In the genomic region with DNA sequence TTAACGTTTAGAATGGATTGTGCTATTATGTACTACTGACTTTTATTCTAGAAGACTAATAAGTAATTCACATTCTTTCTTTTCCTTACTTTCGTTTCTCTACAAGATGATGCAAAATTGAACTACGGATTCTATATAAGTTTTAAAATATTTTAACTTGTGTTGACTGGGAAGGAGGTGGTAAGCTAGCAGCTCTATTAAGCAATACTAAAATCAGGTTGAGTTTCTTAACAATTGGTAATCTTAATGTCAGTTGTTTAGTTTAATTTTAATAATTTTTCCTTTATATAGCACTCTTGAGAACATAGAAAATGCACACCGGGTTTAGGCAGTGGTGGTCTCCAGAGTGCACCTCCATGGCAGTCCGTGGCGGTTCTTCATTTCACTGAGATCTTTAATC, we compare ENCODE assay signal across 9 cellular contexts. TPM values are rescaled to one million over a fixed set of nuclear protein-coding genes. Genes with fewer than 3 reads are reported as not detected.
DNase-seq lines count a peak whose midpoint lies in the region; ATAC-seq and TF ChIP-seq lines count a peak whose summit lies in the region.
"Had no signal": no experiment of that assay in that cellular context is flagged by ENCODE, and none has a peak within 500 bp of the region (broad histone marks: within the 10 kb centered on the region; RNA-seq: fewer than 3 reads in every experiment).

No MANE protein-coding gene starts in this region.

- peaks cover 54% of the 10 kb centered on the region for H4K20me1 ChIP-seq in Loucy (ENCODE audit: insufficient read depth, low read length, poor library complexity, severe bottlenecking)

- peak overlapping the region; percentile 87 for H3K4me3 Mint-ChIP-seq in central memory CD8-positive, alpha-beta T cell
- H3K4me3 Mint-ChIP-seq in natural killer cell: peak overlapping the region; percentile 95

- no peak for ATAC-seq in central memory CD8-positive, alpha-beta T cell (replicated peaks; ENCODE audit: extremely low read depth, poor library complexity, severe bottlenecking)
- ATAC-seq in natural killer cell: no peak
- ATAC-seq in sciatic nerve: no peak

- H3K36me3 ChIP-seq in BJ (ENCODE audit: control insufficient read depth, insufficient read depth, low read length) (peaks cover 2% of the 10 kb centered on the region; the same call in 1 of the 2 replicates), Loucy (ENCODE audit: insufficient read depth, low read length) (no peaks in the 10 kb centered on the region)

- H3K9me3 Mint-ChIP-seq in central memory CD8-positive, alpha-beta T cell: no peaks in the 10 kb centered on the region
- H3K9me3 Mint-ChIP-seq in natural killer cell: no peaks in the 10 kb centered on the region

- peak overlapping the region; percentile 87 for H3K9ac ChIP-seq in Loucy (ENCODE audit: low read depth, low read length, poor library complexity, severe bottlenecking)

- no peaks in the 10 kb centered on the region for H3K9me2 ChIP-seq in Loucy (replicated peaks; ENCODE audit: low read depth, low read length)

- peaks cover 61% of the 10 kb centered on the region for H3K79me2 ChIP-seq in Loucy (ENCODE audit: insufficient read depth, low read length)

- H3K27me3 ChIP-seq in BJ (ENCODE audit: control insufficient read depth, insufficient read depth, low read length) (no peaks in the 10 kb centered on the region), Loucy (ENCODE audit: insufficient read depth, low read length, poor library complexity, severe bottlenecking) (no peaks in the 10 kb centered on the region)

- DNase-seq in BJ (ENCODE audit: low read depth): no peak
- no peak for DNase-seq in central memory CD8-positive, alpha-beta T cell (ENCODE audit: low spot score in 2 of 2)
- DNase-seq in natural killer cell: no peak
- no peak for DNase-seq in amygdala (lab: John Stamatoyannopoulos, UW)
- DNase-seq in sciatic nerve (ENCODE audit: low spot score): no peak
- no peak for DNase-seq in NCI-H526 treated with DMSO at 0.1 percent for 48 hours (lab: John Stamatoyannopoulos, UW)
- no peak for DNase-seq in mesenteric fat pad (ENCODE audit: low spot score)
- DNase-seq: T1000 had no signal

- intact Hi-C loops in natural killer cell (cut with micrococcal nuclease) (no loop called here), sciatic nerve (cut with DNase I) (no loop called here)

- H3K4me3 ChIP-seq in BJ (ENCODE audit: low read depth, low read length): peak overlapping the region; percentile 97
- peak overlapping the region; percentile 91 for H3K4me3 ChIP-seq in Loucy (ENCODE audit: low read length, poor library complexity, severe bottlenecking)

- TF ChIP-seq CTCF in BJ (IDR thresholded peaks at IDR 0.05; ENCODE audit: insufficient read depth, low read depth, low read length) (no peak), Loucy (conservative IDR thresholded peaks at IDR 0.05; ENCODE audit: low read length) (no peak), natural killer cell (IDR thresholded peaks at IDR 0.05) (no peak)

- H3K9me3 ChIP-seq in Loucy (ENCODE audit: insufficient read depth, low read depth, low read length): no peaks in the 10 kb centered on the region

- H3F3A ChIP-seq in Loucy (ENCODE audit: low read depth): no peaks in the 10 kb centered on the region

- peak overlapping the region; percentile 90 for H3K27ac Mint-ChIP-seq in central memory CD8-positive, alpha-beta T cell (ENCODE audit: low read depth)
- H3K27ac Mint-ChIP-seq in natural killer cell: peak overlapping the region; percentile 86 to 93

- peak overlapping the region; percentile 85 for H3K4me2 ChIP-seq in Loucy (ENCODE audit: low read depth, low read length, poor library complexity, severe bottlenecking)

- no peaks in the 10 kb centered on the region for H3K27me3 Mint-ChIP-seq in central memory CD8-positive, alpha-beta T cell
- H3K27me3 Mint-ChIP-seq in natural killer cell (ENCODE audit: low read depth in 2 of 2): no peaks in the 10 kb centered on the region

- H3K4me1 ChIP-seq in Loucy (ENCODE audit: insufficient read depth, low read length, poor library complexity, severe bottlenecking): peaks cover 85% of the 10 kb centered on the region

- POLR2A ChIA-PET in BJ (lab: Charles Lee): interaction anchor here (0.6 to 1.1 kb wide), 2 partner anchors 130 to 158 kb away, joined by 4 to 6 read pairs; no protein-coding TSS in a partner anchor

- peaks cover 52% of the 10 kb centered on the region for H3K4me1 Mint-ChIP-seq in central memory CD8-positive, alpha-beta T cell
- H3K4me1 Mint-ChIP-seq in natural killer cell: peaks cover 40 to 41% of the 10 kb centered on the region in 2 donors

- H2AFZ ChIP-seq in Loucy (ENCODE audit: low read length): no peak overlapping the region

- CTCF ChIA-PET in BJ (lab: Yijun Ruan, JAX): interaction anchor here (0.6 to 1.3 kb wide), 2 partner anchors 9 to 694 kb away, joined by 3 to 4 read pairs; no protein-coding TSS in a partner anchor

- H3K36me3 Mint-ChIP-seq in central memory CD8-positive, alpha-beta T cell (ENCODE audit: insufficient read depth): peaks cover 13% of the 10 kb centered on the region
- no peaks in the 10 kb centered on the region for H3K36me3 Mint-ChIP-seq in natural killer cell

RNA-seq across cellular contexts. Expression of gene SOCS5, which starts 1.3 kb away (rescaled TPM):
- polyA plus RNA-seq in BJ (2011; rRNA removed): 74.1 and 128 TPM in 2 replicates
- 145 and 165 TPM in 2 replicates for polyA minus RNA-seq in BJ (2011; rRNA and poly(A)+ RNA removed)
- 10 to 100 TPM in 2 of 3 donors, 1 to 10 TPM in 1; 9.9 to 15.9 (median 12.7) TPM for total RNA-seq in natural killer cell
- total RNA-seq in sciatic nerve: 33.0 TPM
- 24.5 TPM for total RNA-seq in mesenteric fat pad
